23 cellular contexts compared by ENCODE assay signal in the genomic region with DNA sequence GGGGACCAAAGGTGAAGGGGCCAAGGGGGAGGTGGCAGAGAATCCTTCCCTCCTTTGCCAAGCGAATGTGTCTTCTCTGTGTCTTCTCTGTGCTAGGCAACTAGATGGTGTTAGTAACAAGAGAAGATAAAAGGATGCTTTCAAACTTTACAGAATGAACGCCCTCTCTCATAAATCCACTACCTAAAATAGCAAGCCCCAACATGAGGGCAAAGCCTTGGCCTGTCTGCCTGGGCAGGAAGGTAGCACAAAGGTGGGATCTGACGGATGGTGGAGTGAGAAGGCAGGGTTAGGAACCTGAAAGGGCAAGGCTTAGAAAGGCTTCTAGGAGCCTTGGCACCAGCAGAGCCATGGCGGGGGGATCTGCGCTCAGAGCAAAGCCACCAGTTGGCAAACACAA. TPM values are rescaled to one million over a fixed set of nuclear protein-coding genes. Genes with fewer than 3 reads are reported as not detected.
DNase-seq lines count a peak whose midpoint lies in the region; ATAC-seq, FAIRE-seq and TF ChIP-seq lines count a peak whose summit lies in the region.
"Had no signal": no experiment of that assay in that cellular context is flagged by ENCODE, and none has a peak within 500 bp of the region (broad histone marks: within the 10 kb centered on the region; RNA-seq: fewer than 3 reads in every experiment).

No MANE protein-coding gene starts in this region.

- H4K91ac ChIP-seq in neuronal stem cell (ENCODE audit: low read depth, low read length, poor library complexity), result no peak overlapping the region

- H4K8ac ChIP-seq in neuronal stem cell (ENCODE audit: low read depth, low read length), result no peak overlapping the region

- TF ChIP-seq CTCF in mammary epithelial cell (conservative IDR thresholded peaks at IDR 0.05 in 1 of 2, IDR thresholded peaks at IDR 0.05 in 1 of 2; ENCODE audit: extremely low read depth in 1 of 2, insufficient read depth in 1 of 2, low read depth in 1 of 2, low read length in 2 of 2), result no peak
- TF ChIP-seq CTCF in MCF 10A (IDR thresholded peaks at IDR 0.05; ENCODE audit: unreplicated experiment), result no peak
- TF ChIP-seq CTCF in keratinocyte (optimal IDR thresholded peaks at IDR 0.05 in 1 of 3, IDR thresholded peaks at IDR 0.05 in 1 of 3, conservative IDR thresholded peaks at IDR 0.05 in 1 of 3; ENCODE audit: extremely low read depth in 1 of 3, insufficient read depth in 2 of 3, low read length in 3 of 3), result no peak
- TF ChIP-seq CTCF in RWPE1 (conservative IDR thresholded peaks at IDR 0.05; ENCODE audit: low read depth), result no peak

- H2AFZ ChIP-seq in mammary epithelial cell (ENCODE audit: low read depth, low read length), result no peak overlapping the region
- no peak overlapping the region for H2AFZ ChIP-seq in keratinocyte (ENCODE audit: control insufficient read depth, low read length)
- H2AFZ ChIP-seq in neuronal stem cell (ENCODE audit: low read length), result no peak overlapping the region

- no peaks in the 10 kb centered on the region for H3K36me3 Mint-ChIP-seq in MCF 10A (ENCODE audit: insufficient read depth, unreplicated experiment)
- H3K36me3 Mint-ChIP-seq: CD8-positive, alpha-beta T cell had no signal

- H3K23ac ChIP-seq in neuronal stem cell (ENCODE audit: low read depth, low read length, poor library complexity), result no peak overlapping the region

- H3K4ac ChIP-seq in neuronal stem cell (ENCODE audit: low read length), result no peak overlapping the region

- no peaks in the 10 kb centered on the region for H3K79me1 ChIP-seq in neuronal stem cell (ENCODE audit: low read depth, low read length)

- no peaks in the 10 kb centered on the region for H3K9me3 ChIP-seq in mammary epithelial cell (replicated peaks; ENCODE audit: insufficient read depth, low read length)
- H3K9me3 ChIP-seq in keratinocyte (ENCODE audit: control insufficient read depth, low read depth, low read length), result no peaks in the 10 kb centered on the region
- peaks cover 0 to 4% of the 10 kb centered on the region in 2 donors for H3K9me3 ChIP-seq in neuronal stem cell (replicated peaks in 1 of 2; ENCODE audit: control insufficient read depth in 2 of 2, insufficient read depth in 1 of 2, low read depth in 1 of 2, low read length in 2 of 2)

- POLR2A ChIA-PET in MCF 10A (lab: Yijun Ruan, JAX), result no interaction called here
- POLR2A ChIA-PET in RWPE1 (lab: Yijun Ruan, JAX; ENCODE audit: low non-redundant PET), result no interaction called here

- no peak overlapping the region for H3K9ac ChIP-seq in mammary epithelial cell (ENCODE audit: insufficient read depth, low read length)
- no peak overlapping the region for H3K9ac ChIP-seq in keratinocyte (ENCODE audit: control insufficient read depth, extremely low read depth, insufficient read depth, low read length)
- peak overlapping the region; percentile 12 for H3K9ac ChIP-seq in neuronal stem cell (ENCODE audit: low read depth, low read length, poor library complexity)

- 76% methylated on average over 5 of the region's 5 CpGs for WGBS in mammary epithelial cell (ENCODE audit: low coverage, missing lambda C conversion rate)
- no CpG with 5 or more reads among the region's 5 CpGs for WGBS in neuronal stem cell (ENCODE audit: extremely low coverage in 2 of 2, insufficient read length in 2 of 2, insufficient replicate concordance in 1 of 2), 2 donors

- in situ Hi-C loops in mammary epithelial cell (cut with MboI; ENCODE audit: low sequenced_read_pairs in 2 of 2), result no loop called here

- no peak overlapping the region for H2BK15ac ChIP-seq in neuronal stem cell (ENCODE audit: low read length)

- H3K27ac ChIP-seq in mammary epithelial cell (ENCODE audit: insufficient read depth, low read depth, low read length), result no peak overlapping the region
- no peak overlapping the region for H3K27ac ChIP-seq in keratinocyte (ENCODE audit: control insufficient read depth, insufficient read depth, low read length)
- no peak overlapping the region for H3K27ac ChIP-seq in neuronal stem cell (replicated peaks; ENCODE audit: low read length)
- H3K27ac ChIP-seq in RWPE1, result no peak overlapping the region
- H3K27ac ChIP-seq: 22Rv1 had no signal

- BruUV-seq in mammary epithelial cell (replicated peaks; lab: Mats Ljungman, UMichigan) (no TSS peak), MCF 10A (replicated peaks; lab: Mats Ljungman, UMichigan) (no TSS peak)

- H2BK5ac ChIP-seq in neuronal stem cell (ENCODE audit: low read length), result no peak overlapping the region

- CTCF ChIA-PET in mammary epithelial cell (lab: Charles Lee; ENCODE audit: low non-redundant PET), result no interaction called here
- CTCF ChIA-PET in MCF 10A (lab: Yijun Ruan, JAX), result no interaction called here
- CTCF ChIA-PET in RWPE1 (lab: Yijun Ruan, JAX), result no interaction called here

- H3K36me3 ChIP-seq in mammary epithelial cell (ENCODE audit: insufficient read depth, low read length), result no peaks in the 10 kb centered on the region
- no peaks in the 10 kb centered on the region for H3K36me3 ChIP-seq in keratinocyte (ENCODE audit: control insufficient read depth in 2 of 2, extremely low read depth in 1 of 2, insufficient read depth in 2 of 2, low read length in 2 of 2)
- H3K36me3 ChIP-seq in neuronal stem cell (replicated peaks in 1 of 2; ENCODE audit: control insufficient read depth in 2 of 2, insufficient read depth in 2 of 2, low read length in 2 of 2), result no peaks in the 10 kb centered on the region

- no peak overlapping the region for H3K4me3 Mint-ChIP-seq in MCF 10A (ENCODE audit: unreplicated experiment)
- H3K4me3 Mint-ChIP-seq: CD14-positive monocyte; CD8-positive, alpha-beta T cell had no signal

- H4K20me1 ChIP-seq in mammary epithelial cell (ENCODE audit: insufficient read depth, low read length), result no peaks in the 10 kb centered on the region
- no peaks in the 10 kb centered on the region for H4K20me1 ChIP-seq in keratinocyte (ENCODE audit: control insufficient read depth, extremely low read depth, insufficient read depth, low read length)

- H3K79me2 ChIP-seq in mammary epithelial cell (ENCODE audit: insufficient read depth, low read length), result no peaks in the 10 kb centered on the region
- no peaks in the 10 kb centered on the region for H3K79me2 ChIP-seq in keratinocyte (ENCODE audit: control insufficient read depth, insufficient read depth, low read length)

- no peak overlapping the region for H3K27ac Mint-ChIP-seq in MCF 10A (ENCODE audit: low read depth, unreplicated experiment)
- H3K27ac Mint-ChIP-seq: CD8-positive, alpha-beta T cell had no signal

- peak; percentile 16 for DNase-seq in mammary epithelial cell
- DNase-seq in MCF 10A (ENCODE audit: unreplicated experiment), result no peak
- no peak for DNase-seq in keratinocyte (ENCODE audit: low read depth, low spot score)
- DNase-seq in neuronal stem cell (ENCODE audit: low spot score), result no peak
- DNase-seq in activated gamma-delta T cell (lab: John Stamatoyannopoulos, UW), result no peak
- DNase-seq in RWPE1 (ENCODE audit: low spot score), result no peak
- DNase-seq in midbrain (lab: John Stamatoyannopoulos, UW), result no peak
- DNase-seq: CD8-positive, alpha-beta T cell; COR-L47; DMS153; DMS79 treated with DMSO at 0.1 percent for 48 hours; EL had no signal

- dilution Hi-C loops in mammary epithelial cell (cut with HindIII; ENCODE audit: low sequenced_read_pairs) (no loop called here), keratinocyte (cut with MboI; ENCODE audit: extremely low pct_ligation_motif_present, low sequenced_read_pairs) (no loop called here)

- no peak overlapping the region for H3K14ac ChIP-seq in neuronal stem cell (ENCODE audit: low read length)

- peaks cover 2% of the 10 kb centered on the region for H3K27me3 ChIP-seq in mammary epithelial cell (ENCODE audit: insufficient read depth, low read length)
- no peaks in the 10 kb centered on the region for H3K27me3 ChIP-seq in keratinocyte (ENCODE audit: control insufficient read depth, extremely low read depth, insufficient read depth, low read length)
- peaks cover 0 to 3% (median 0%) of the 10 kb centered on the region in 3 experiments for H3K27me3 ChIP-seq in neuronal stem cell (ENCODE audit: control insufficient read depth in 3 of 3, insufficient read depth in 3 of 3, low read depth in 1 of 3, low read length in 3 of 3)

- no peaks in the 10 kb centered on the region for H3K9me1 ChIP-seq in keratinocyte (ENCODE audit: control insufficient read depth, extremely low read depth, insufficient read depth, low read length)

- H3K4me1 ChIP-seq in mammary epithelial cell (ENCODE audit: insufficient read depth, low read length) (peaks cover 19% of the 10 kb centered on the region), keratinocyte (ENCODE audit: control insufficient read depth, extremely low read depth, insufficient read depth, low read length) (peaks cover 28% of the 10 kb centered on the region), neuronal stem cell (ENCODE audit: control insufficient read depth in 2 of 2, insufficient read depth in 1 of 2, low read depth in 1 of 2, low read length in 2 of 2) (no peaks in the 10 kb centered on the region)

- H3K4me3 ChIP-seq in mammary epithelial cell (replicated peaks in 1 of 3; ENCODE audit: insufficient read depth in 1 of 3, low read depth in 2 of 3, low read length in 3 of 3) (no peak overlapping the region), keratinocyte (ENCODE audit: control insufficient read depth in 2 of 3, extremely low read depth in 1 of 3, insufficient read depth in 2 of 3, low read depth in 1 of 3, low read length in 3 of 3) (no peak overlapping the region), neuronal stem cell (ENCODE audit: low read length in 2 of 2) (no peak overlapping the region)

- no peaks in the 10 kb centered on the region for H3K9me3 Mint-ChIP-seq in MCF 10A (ENCODE audit: unreplicated experiment)
- H3K9me3 Mint-ChIP-seq: CD8-positive, alpha-beta T cell had no signal

- intact Hi-C loops in mammary epithelial cell (cut with micrococcal nuclease), result loop anchor here (5.0 kb wide), 1 partner anchor 45 kb away; no protein-coding TSS in a partner anchor
- intact Hi-C loops in MCF 10A (cut with micrococcal nuclease), result no loop called here

- H3K27me3 Mint-ChIP-seq in MCF 10A (ENCODE audit: insufficient read depth, unreplicated experiment), result peaks cover 22% of the 10 kb centered on the region

- no peak overlapping the region for H3K4me2 ChIP-seq in mammary epithelial cell (ENCODE audit: insufficient read depth, low read depth, low read length)
- H3K4me2 ChIP-seq in keratinocyte (ENCODE audit: control insufficient read depth, extremely low read depth, insufficient read depth, low read depth, low read length), result no peak overlapping the region
- H3K4me2 ChIP-seq in neuronal stem cell (ENCODE audit: insufficient read depth, low read length, poor library complexity, severe bottlenecking), result no peak overlapping the region

- H2BK12ac ChIP-seq in neuronal stem cell (ENCODE audit: low read length), result no peak overlapping the region

- no peak overlapping the region for H2AK5ac ChIP-seq in neuronal stem cell (ENCODE audit: low read depth, low read length)

- H3K4me1 Mint-ChIP-seq in MCF 10A (ENCODE audit: insufficient read depth, unreplicated experiment), result peaks cover 6% of the 10 kb centered on the region

- FAIRE-seq in keratinocyte (lab: Jason Lieb, UNC), result peak; percentile 52
- FAIRE-seq: D721Med, G401.6, GM12891, HepG2, HTR-8/SVneo had no signal

- no peak for ATAC-seq in HG03280 (IDR thresholded peaks at IDR 0.05; ENCODE audit: unreplicated experiment)
- ATAC-seq: CD8-positive, alpha-beta T cell; HCT116 had no signal

- H2BK120ac ChIP-seq in neuronal stem cell (ENCODE audit: low read depth, low read length), result no peak overlapping the region

- no peak overlapping the region for H3K18ac ChIP-seq in neuronal stem cell (ENCODE audit: low read length)

RNA-seq across cellular contexts. Expression of a gene that starts 13.6 kb away (rescaled TPM):
- not detected for total RNA-seq in mammary epithelial cell
- not detected for polyA plus RNA-seq in mammary epithelial cell
- polyA minus RNA-seq in mammary epithelial cell, result not detected
- not detected in 2 replicates for total RNA-seq in MCF 10A (2022)
- polyA plus RNA-seq in keratinocyte, result 0.08 TPM in 3 replicates
- 6.3 TPM for polyA plus RNA-seq in keratinocyte (2011; ENCODE audit: low read depth)
- 0.13 TPM in 1 of 2 replicates, not detected in the other for polyA plus RNA-seq in keratinocyte (2011; cell fraction: cytosol; rRNA removed)
- polyA plus RNA-seq in keratinocyte (2011; cell fraction: nucleus; rRNA removed), result 0.08 TPM in 2 replicates
- 5.6 TPM in 1 of 2 replicates, not detected in the other for polyA plus RNA-seq in keratinocyte (2012; ENCODE audit: low replicate concordance)
- polyA minus RNA-seq in keratinocyte, result 0.07 TPM in 1 of 3 replicates, not detected in the others
- polyA minus RNA-seq in keratinocyte (2011; cell fraction: cytosol; rRNA and poly(A)+ RNA removed), result not detected
- not detected in 2 replicates for polyA minus RNA-seq in keratinocyte (2011; cell fraction: nucleus; rRNA and poly(A)+ RNA removed)
- 0.29 TPM for polyA plus RNA-seq in neuronal stem cell (2013, experiment 1 of 2)
- polyA plus RNA-seq in neuronal stem cell (2013, experiment 2 of 2), result 0.19 TPM
- total RNA-seq: CD8-positive, alpha-beta T cell; H4; HepG2 had no signal
- polyA plus RNA-seq: BJ, CD14-positive monocyte, HepG2 had no signal
